ENCODE assay signal across 1 cellular context in genomic region chr15:73628102-73628501, GRCh38.
TF ChIP-seq lines count a peak whose summit lies in the region.

No MANE protein-coding gene starts in this region.

TF ChIP-seq in IMR-90, 13 proteins besides CTCF, POLR2A, EP300 and RAD21:
- TF ChIP-seq MAZ (IDR thresholded peaks at IDR 0.05; ENCODE audit: borderline replicate concordance, low read depth, low read length) (no peak), RFX5 (IDR thresholded peaks at IDR 0.05; ENCODE audit: low read depth, low read length) (no peak), CHD1 (IDR thresholded peaks at IDR 0.05; ENCODE audit: low read depth, low read length) (no peak), CEBPB (IDR thresholded peaks at IDR 0.05; ENCODE audit: low read depth, low read length) (no peak), USF2 (IDR thresholded peaks at IDR 0.05; ENCODE audit: low read depth, low read length) (no peak), SMC3 (IDR thresholded peaks at IDR 0.05; ENCODE audit: low read depth, low read length) (no peak), RCOR1 (IDR thresholded peaks at IDR 0.05; ENCODE audit: insufficient replicate concordance, low read length) (no peak), MXI1 (IDR thresholded peaks at IDR 0.05; ENCODE audit: borderline replicate concordance, low read depth, low read length) (no peak), NFE2L2 (IDR thresholded peaks at IDR 0.05; ENCODE audit: low read depth, low read length) (no peak), MAFK (IDR thresholded peaks at IDR 0.05; ENCODE audit: low read depth, low read length) (no peak), BHLHE40 (IDR thresholded peaks at IDR 0.05; ENCODE audit: low read depth, low read length) (no peak), ELK1 (IDR thresholded peaks at IDR 0.05; ENCODE audit: borderline replicate concordance, low read depth, low read length) (no peak), FOS (IDR thresholded peaks at IDR 0.05; ENCODE audit: low read depth, low read length) (no peak)
TF ChIP-seq in IMR-90: peak in this region for 0.
